ENCODE assay signal across 9 cellular contexts in genomic region chr12:111034911-111035577, GRCh38. TPM values are rescaled to one million over a fixed set of nuclear protein-coding genes. Genes with fewer than 3 reads are reported as not detected.
DNase-seq lines count a peak whose midpoint lies in the region; ATAC-seq lines count a peak whose summit lies in the region.
"Had no signal": no experiment of that assay in that cellular context is flagged by ENCODE, and none has a peak within 500 bp of the region (broad histone marks: within the 10 kb centered on the region; RNA-seq: fewer than 3 reads in every experiment).

No MANE protein-coding gene starts in this region.

- H3K36me3 Mint-ChIP-seq in activated T-helper 1 cell treated with anti-CD3 and anti-CD28 coated beads, Interleukin-12 subunit alpha, Interleukin-12 subunit beta, Interleukin-2, Interleukin-4 antibody, amounts not matched to agents 30 ng/mL and 10 ng/mL and 1 ng/mL, durations not matched to agents 14 hours and 24 hours and 36 hours (ENCODE audit: low read depth): no peaks in the 10 kb centered on the region
- H3K36me3 Mint-ChIP-seq in immature natural killer cell: no peaks in the 10 kb centered on the region

- H3K4me1 Mint-ChIP-seq in activated T-helper 1 cell treated with anti-CD3 and anti-CD28 coated beads, Interleukin-12 subunit alpha, Interleukin-12 subunit beta, Interleukin-2, Interleukin-4 antibody, amounts not matched to agents 30 ng/mL and 10 ng/mL and 1 ng/mL, durations not matched to agents 14 hours and 24 hours and 36 hours (ENCODE audit: low read depth): peaks cover 10% of the 10 kb centered on the region
- H3K4me1 Mint-ChIP-seq in immature natural killer cell: peaks cover 0 to 6% of the 10 kb centered on the region in 2 donors

- H3K27me3 Mint-ChIP-seq in activated T-helper 1 cell treated with anti-CD3 and anti-CD28 coated beads, Interleukin-12 subunit alpha, Interleukin-12 subunit beta, Interleukin-2, Interleukin-4 antibody, amounts not matched to agents 30 ng/mL and 10 ng/mL and 1 ng/mL, durations not matched to agents 14 hours and 24 hours and 36 hours (ENCODE audit: insufficient read depth): peaks cover 77% of the 10 kb centered on the region
- H3K27me3 Mint-ChIP-seq in immature natural killer cell (ENCODE audit: low read depth in 3 of 3): peaks cover 13 to 26% (median 14%) of the 10 kb centered on the region in 3 donors

- no peaks in the 10 kb centered on the region for H3K9me3 Mint-ChIP-seq in activated T-helper 1 cell treated with anti-CD3 and anti-CD28 coated beads, Interleukin-12 subunit alpha, Interleukin-12 subunit beta, Interleukin-2, Interleukin-4 antibody, amounts not matched to agents 30 ng/mL and 10 ng/mL and 1 ng/mL, durations not matched to agents 14 hours and 24 hours and 36 hours
- H3K9me3 Mint-ChIP-seq in immature natural killer cell: no peaks in the 10 kb centered on the region

- no peak for ATAC-seq in HG03571 (IDR thresholded peaks at IDR 0.05; ENCODE audit: unreplicated experiment)

- no peak overlapping the region for H3K27ac Mint-ChIP-seq in activated T-helper 1 cell treated with anti-CD3 and anti-CD28 coated beads, Interleukin-12 subunit alpha, Interleukin-12 subunit beta, Interleukin-2, Interleukin-4 antibody, amounts not matched to agents 30 ng/mL and 10 ng/mL and 1 ng/mL, durations not matched to agents 14 hours and 24 hours and 36 hours
- H3K27ac Mint-ChIP-seq in immature natural killer cell: no peak overlapping the region

- peak overlapping the region; percentile 58 for H3K4me3 Mint-ChIP-seq in activated T-helper 1 cell treated with anti-CD3 and anti-CD28 coated beads, Interleukin-12 subunit alpha, Interleukin-12 subunit beta, Interleukin-2, Interleukin-4 antibody, amounts not matched to agents 30 ng/mL and 10 ng/mL and 1 ng/mL, durations not matched to agents 14 hours and 24 hours and 36 hours
- H3K4me3 Mint-ChIP-seq in immature natural killer cell: peak overlapping the region in 1 of 5 donors; percentile 54

- peak; percentile 36 for DNase-seq in stimulated activated CD4-positive, alpha-beta T cell treated with anti-CD3 and anti-CD28 coated beads, Interleukin-15, amount 100 ng/mL, for 24 hours
- DNase-seq in stimulated activated CD4-positive, alpha-beta T cell treated with anti-CD3 and anti-CD28 coated beads, Interleukin-4, amount 100 ng/mL, for 24 hours: no peak
- no peak for DNase-seq in activated T-helper 1 cell treated with anti-CD3 and anti-CD28 coated beads, Interleukin-12 subunit alpha, Interleukin-12 subunit beta, Interleukin-2, Interleukin-4 antibody, amounts not matched to agents 30 ng/mL and 10 ng/mL and 1 ng/mL, durations not matched to agents 14 hours and 24 hours and 36 hours (ENCODE audit: low spot score)
- DNase-seq in islet precursor cell: peak; percentile 77
- no peak for DNase-seq in immature natural killer cell
- DNase-seq in caudate nucleus (lab: John Stamatoyannopoulos, UW): no peak
- DNase-seq in DMS114 treated with DMSO at 0.1 percent for 48 hours (lab: John Stamatoyannopoulos, UW; ENCODE audit: unreplicated experiment): no peak

- intact Hi-C loops in activated T-helper 1 cell treated with anti-CD3 and anti-CD28 coated beads, Interleukin-12 subunit alpha, Interleukin-12 subunit beta, Interleukin-2, Interleukin-4 antibody, amounts not matched to agents 30 ng/mL and 10 ng/mL and 1 ng/mL, durations not matched to agents 14 hours and 24 hours and 36 hours (cut with micrococcal nuclease): no loop called here

- H3K27ac ChIP-seq in caudate nucleus (ENCODE audit: low read depth, low read length): no peak overlapping the region
- H3K27ac ChIP-seq: KMS-11 had no signal

RNA-seq across cellular contexts. Expression of gene CUX2, which starts 1.1 kb away (rescaled TPM):
- not detected in 2 replicates for total RNA-seq in activated T-helper 1 cell treated with anti-CD3 and anti-CD28 coated beads, Interleukin-12 subunit alpha, Interleukin-12 subunit beta, Interleukin-2, Interleukin-4 antibody, amounts not matched to agents 30 ng/mL and 10 ng/mL and 1 ng/mL, durations not matched to agents 14 hours and 24 hours and 36 hours
- not detected for polyA plus RNA-seq in immature natural killer cell

Comparison
In these comparisons a context has a peak if more than half of its experiments do, and no peak if none do; other contexts are left out.
1. DNase-seq: peak in stimulated activated CD4-positive, alpha-beta T cell treated with anti-CD3 and anti-CD28 coated beads, Interleukin-15, amount 100 ng/mL, for 24 hours (single experiment) and islet precursor cell (single experiment); none in stimulated activated CD4-positive, alpha-beta T cell treated with anti-CD3 and anti-CD28 coated beads, Interleukin-4, amount 100 ng/mL, for 24 hours (single experiment), activated T-helper 1 cell treated with anti-CD3 and anti-CD28 coated beads, Interleukin-12 subunit alpha, Interleukin-12 subunit beta, Interleukin-2, Interleukin-4 antibody, amounts not matched to agents 30 ng/mL and 10 ng/mL and 1 ng/mL, durations not matched to agents 14 hours and 24 hours and 36 hours (single experiment), immature natural killer cell (0 of 3), caudate nucleus (0 of 61) and DMS114 treated with DMSO at 0.1 percent for 48 hours (single experiment).